ENCODE assay signal across 2 cellular contexts in genomic region chrX:94365736-94366135, GRCh38.
TF ChIP-seq lines count a peak whose summit lies in the region.

No MANE protein-coding gene starts in this region.

TF ChIP-seq in WTC11, 78 proteins besides CTCF, POLR2A, EP300 and RAD21 (continued from another document):
- TF ChIP-seq, protein P1, sequence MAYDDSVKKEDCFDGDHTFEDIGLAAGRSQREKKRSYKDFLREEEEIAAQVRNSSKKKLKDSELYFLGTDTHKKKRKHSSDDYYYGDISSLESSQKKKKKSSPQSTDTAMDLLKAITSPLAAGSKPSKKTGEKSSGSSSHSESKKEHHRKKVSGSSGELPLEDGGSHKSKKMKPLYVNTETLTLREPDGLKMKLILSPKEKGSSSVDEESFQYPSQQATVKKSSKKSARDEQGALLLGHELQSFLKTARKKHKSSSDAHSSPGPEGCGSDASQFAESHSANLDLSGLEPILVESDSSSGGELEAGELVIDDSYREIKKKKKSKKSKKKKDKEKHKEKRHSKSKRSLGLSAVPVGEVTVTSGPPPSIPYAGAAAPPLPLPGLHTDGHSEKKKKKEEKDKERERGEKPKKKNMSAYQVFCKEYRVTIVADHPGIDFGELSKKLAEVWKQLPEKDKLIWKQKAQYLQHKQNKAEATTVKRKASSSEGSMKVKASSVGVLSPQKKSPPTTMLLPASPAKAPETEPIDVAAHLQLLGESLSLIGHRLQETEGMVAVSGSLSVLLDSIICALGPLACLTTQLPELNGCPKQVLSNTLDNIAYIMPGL (CRISPR knock-in tag; IDR thresholded peaks at IDR 0.05), result no peak
- TF ChIP-seq ZNF232 (CRISPR knock-in tag; IDR thresholded peaks at IDR 0.05) (no peak), FOXJ3 (CRISPR knock-in tag; IDR thresholded peaks at IDR 0.05; ENCODE audit: borderline replicate concordance) (no peak), ZNF121 (CRISPR knock-in tag; IDR thresholded peaks at IDR 0.05) (no peak), GTF2I (CRISPR knock-in tag; conservative IDR thresholded peaks at IDR 0.05) (no peak), ZNF317 (CRISPR knock-in tag; IDR thresholded peaks at IDR 0.05; ENCODE audit: borderline replicate concordance, low read depth) (no peak)

TF ChIP-seq in HepG2, 621 proteins besides CTCF, POLR2A, EP300 and RAD21 (continued from another document):
- TF ChIP-seq, protein P2, sequence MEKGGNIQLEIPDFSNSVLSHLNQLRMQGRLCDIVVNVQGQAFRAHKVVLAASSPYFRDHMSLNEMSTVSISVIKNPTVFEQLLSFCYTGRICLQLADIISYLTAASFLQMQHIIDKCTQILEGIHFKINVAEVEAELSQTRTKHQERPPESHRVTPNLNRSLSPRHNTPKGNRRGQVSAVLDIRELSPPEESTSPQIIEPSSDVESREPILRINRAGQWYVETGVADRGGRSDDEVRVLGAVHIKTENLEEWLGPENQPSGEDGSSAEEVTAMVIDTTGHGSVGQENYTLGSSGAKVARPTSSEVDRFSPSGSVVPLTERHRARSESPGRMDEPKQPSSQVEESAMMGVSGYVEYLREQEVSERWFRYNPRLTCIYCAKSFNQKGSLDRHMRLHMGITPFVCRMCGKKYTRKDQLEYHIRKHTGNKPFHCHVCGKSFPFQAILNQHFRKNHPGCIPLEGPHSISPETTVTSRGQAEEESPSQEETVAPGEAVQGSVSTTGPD (CRISPR knock-in tag; IDR thresholded peaks at IDR 0.05), result no peak
- TF ChIP-seq ZFAT (CRISPR knock-in tag; conservative IDR thresholded peaks at IDR 0.05) (no peak), ZFP41 (CRISPR knock-in tag; IDR thresholded peaks at IDR 0.05; ENCODE audit: borderline replicate concordance) (no peak), ZMAT5 (CRISPR knock-in tag; IDR thresholded peaks at IDR 0.05; ENCODE audit: borderline replicate concordance, low read depth) (no peak), LBX2 (CRISPR knock-in tag; IDR thresholded peaks at IDR 0.05; ENCODE audit: borderline replicate concordance) (no peak), SIN3A (IDR thresholded peaks at IDR 0.05; ENCODE audit: borderline replicate concordance, low read depth, low read length) (no peak), ZNF558 (CRISPR knock-in tag; IDR thresholded peaks at IDR 0.05; ENCODE audit: borderline replicate concordance) (no peak), ZNF3 (CRISPR knock-in tag; IDR thresholded peaks at IDR 0.05) (no peak), ZNF329 (CRISPR knock-in tag; IDR thresholded peaks at IDR 0.05; ENCODE audit: low read depth) (no peak), ZNF776 (CRISPR knock-in tag; IDR thresholded peaks at IDR 0.05) (no peak), HNRNPUL1 (IDR thresholded peaks at IDR 0.05; ENCODE audit: low read depth, low read length) (no peak), ZNF431 (CRISPR knock-in tag; IDR thresholded peaks at IDR 0.05; ENCODE audit: borderline replicate concordance, low read depth) (no peak), PAXIP1 (CRISPR knock-in tag; conservative IDR thresholded peaks at IDR 0.05) (no peak)
- TF ChIP-seq, protein P3, sequence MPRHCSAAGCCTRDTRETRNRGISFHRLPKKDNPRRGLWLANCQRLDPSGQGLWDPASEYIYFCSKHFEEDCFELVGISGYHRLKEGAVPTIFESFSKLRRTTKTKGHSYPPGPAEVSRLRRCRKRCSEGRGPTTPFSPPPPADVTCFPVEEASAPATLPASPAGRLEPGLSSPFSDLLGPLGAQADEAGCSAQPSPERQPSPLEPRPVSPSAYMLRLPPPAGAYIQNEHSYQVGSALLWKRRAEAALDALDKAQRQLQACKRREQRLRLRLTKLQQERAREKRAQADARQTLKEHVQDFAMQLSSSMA (CRISPR knock-in tag; IDR thresholded peaks at IDR 0.05), result no peak
